ENCODE assay signal across 9 cellular contexts in genomic region chr4:77994194-77994721, GRCh38.
DNase-seq lines count a peak whose midpoint lies in the region; ATAC-seq, FAIRE-seq and TF ChIP-seq lines count a peak whose summit lies in the region.
"Had no signal": no experiment of that assay in that cellular context is flagged by ENCODE, and none has a peak within 500 bp of the region (broad histone marks: within the 10 kb centered on the region; RNA-seq: fewer than 3 reads in every experiment).

No MANE protein-coding gene starts in this region.

- no peak overlapping the region for H3K27ac ChIP-seq in small intestine (ENCODE audit: low read depth in 1 of 2, low read length in 1 of 2)

- no peak overlapping the region for H3K27ac Mint-ChIP-seq in HFFc6

- no peaks in the 10 kb centered on the region for H3K9me3 Mint-ChIP-seq in HFFc6

- H3K36me3 Mint-ChIP-seq in HFFc6 (ENCODE audit: low read depth) = no peaks in the 10 kb centered on the region

- H3K4me3 Mint-ChIP-seq in HFFc6 = no peak overlapping the region

- peak; percentile 92 for ATAC-seq in SK-N-SH treated with all-trans-retinoic acid at 6 μM for 48 hours
- peak; percentile 87 to 90 for ATAC-seq in left cardiac atrium

- no peaks in the 10 kb centered on the region for H3K4me1 ChIP-seq in small intestine (ENCODE audit: control insufficient read depth in 2 of 2, insufficient read depth in 1 of 2, low read depth in 1 of 2, low read length in 1 of 2)

- intact Hi-C loops in left cardiac atrium (cut with DNase I) = no loop called here

- FAIRE-seq in small intestine (lab: Jason Lieb, UNC) = no peak
- FAIRE-seq: TTC549 had no signal

- DNase-seq in GM06990 (ENCODE audit: extremely low read depth, insufficient read length) (no peak), HFFc6 (peak; percentile 77), left cardiac atrium (no peak), small intestine (peak; percentile 21), KG1 (lab: John Stamatoyannopoulos, UW) (no peak), NCI-H526 (lab: John Stamatoyannopoulos, UW) (no peak), mucosa of gallbladder (ENCODE audit: low spot score) (no peak)

- TF ChIP-seq CTCF in GM06990 (IDR thresholded peaks at IDR 0.05; ENCODE audit: insufficient read depth, low read length, poor library complexity, severe bottlenecking) = peak; percentile 42
- TF ChIP-seq CTCF in HFFc6 (IDR thresholded peaks at IDR 0.05) = peak; percentile 80

- H3K9me3 ChIP-seq in small intestine (ENCODE audit: control insufficient read depth, low read depth) = no peaks in the 10 kb centered on the region

- H3K36me3 ChIP-seq in GM06990 (ENCODE audit: control insufficient read depth, insufficient read depth, low read length) = no peaks in the 10 kb centered on the region
- no peaks in the 10 kb centered on the region for H3K36me3 ChIP-seq in small intestine (ENCODE audit: control insufficient read depth in 2 of 2, insufficient read depth in 2 of 2, low read length in 2 of 2)

- H3K4me3 ChIP-seq in GM06990 (replicated peaks; ENCODE audit: low read depth, low read length) (no peak overlapping the region), small intestine (ENCODE audit: low read depth in 1 of 2, low read length in 2 of 2) (no peak overlapping the region)

- peaks cover 7% of the 10 kb centered on the region for H3K27me3 Mint-ChIP-seq in HFFc6 (ENCODE audit: insufficient read depth)

- H3K27me3 ChIP-seq in GM06990 (replicated peaks; ENCODE audit: control insufficient read depth, insufficient read depth, low read length) (no peaks in the 10 kb centered on the region; the same call in none of the 2 replicates), small intestine (ENCODE audit: control insufficient read depth in 2 of 2, insufficient read depth in 2 of 2, low read length in 2 of 2) (no peaks in the 10 kb centered on the region)

- peaks cover 6% of the 10 kb centered on the region; the same call in 1 of the 2 replicates for H3K4me1 Mint-ChIP-seq in HFFc6 (ENCODE audit: low read depth)

TF ChIP-seq in SK-N-SH treated with all-trans-retinoic acid at 6 μM for 48 hours, 23 proteins besides CTCF, POLR2A, EP300 and RAD21:
- TF ChIP-seq SNAI2 (CRISPR knock-in tag; IDR thresholded peaks at IDR 0.05) = no peak
- TF ChIP-seq CREB5 (CRISPR knock-in tag; IDR thresholded peaks at IDR 0.05; ENCODE audit: low read depth) = no peak
- TF ChIP-seq PATZ1 (CRISPR knock-in tag; IDR thresholded peaks at IDR 0.05; ENCODE audit: borderline replicate concordance) = no peak
- no peak for TF ChIP-seq ZC3H10 (CRISPR knock-in tag; IDR thresholded peaks at IDR 0.05)
- TF ChIP-seq ZNF565 (CRISPR knock-in tag; conservative IDR thresholded peaks at IDR 0.05; ENCODE audit: low read depth) = no peak
- TF ChIP-seq CSDC2 (CRISPR knock-in tag; IDR thresholded peaks at IDR 0.05) = no peak
- no peak for TF ChIP-seq ESRRG (CRISPR knock-in tag; IDR thresholded peaks at IDR 0.05)
- no peak for TF ChIP-seq BACH2 (CRISPR knock-in tag; IDR thresholded peaks at IDR 0.05; ENCODE audit: borderline replicate concordance)
- TF ChIP-seq OSR1 (CRISPR knock-in tag; IDR thresholded peaks at IDR 0.05) = no peak
- TF ChIP-seq RARB (CRISPR knock-in tag; IDR thresholded peaks at IDR 0.05) = no peak
- no peak for TF ChIP-seq ZFP3 (CRISPR knock-in tag; IDR thresholded peaks at IDR 0.05)
- TF ChIP-seq TSHZ2 (CRISPR knock-in tag; IDR thresholded peaks at IDR 0.05) = no peak
- no peak for TF ChIP-seq ZFP30 (CRISPR knock-in tag; IDR thresholded peaks at IDR 0.05)

Comparison
In these comparisons a context has a peak if more than half of its experiments do, and no peak if none do; other contexts are left out.
1. DNase-seq: peak in HFFc6 (single experiment) and small intestine (single experiment); none in GM06990 (single experiment), left cardiac atrium (single experiment), KG1 (single experiment), NCI-H526 (0 of 2) and mucosa of gallbladder (single experiment).